9 cellular contexts compared by ENCODE assay signal in genomic region chr9:89878687-89879086, GRCh38.
DNase-seq lines count a peak whose midpoint lies in the region; ATAC-seq and TF ChIP-seq lines count a peak whose summit lies in the region.
"Had no signal": no experiment of that assay in that cellular context is flagged by ENCODE, and none has a peak within 500 bp of the region (broad histone marks: within the 10 kb centered on the region; RNA-seq: fewer than 3 reads in every experiment).

No MANE protein-coding gene starts in this region.

- no peaks in the 10 kb centered on the region for H3K9me3 ChIP-seq in T-helper 17 cell (ENCODE audit: control insufficient read depth, low read length, poor library complexity, severe bottlenecking)
- no peaks in the 10 kb centered on the region for H3K9me3 ChIP-seq in liver (ENCODE audit: control insufficient read depth in 4 of 4, low read length in 3 of 4)
- H3K9me3 ChIP-seq in thoracic aorta = no peaks in the 10 kb centered on the region

- peaks cover 15 to 42% (median 33%) of the 10 kb centered on the region in 4 donors for H3K4me1 ChIP-seq in liver (ENCODE audit: control insufficient read depth in 4 of 4, insufficient read depth in 4 of 4, low read length in 3 of 4)
- H3K4me1 ChIP-seq in thoracic aorta (ENCODE audit: control insufficient read depth in 1 of 2, low read depth in 2 of 2) = peaks cover 0 to 34% of the 10 kb centered on the region in 2 donors

- H3K27me3 Mint-ChIP-seq in T-helper 17 cell = no peaks in the 10 kb centered on the region

- 46% methylated on average over 6 of the region's 6 CpGs for WGBS in liver

- H3K9ac ChIP-seq in liver (ENCODE audit: low read depth in 1 of 2, low read length in 2 of 2) = no peak overlapping the region

- TF ChIP-seq CTCF in liver (IDR thresholded peaks at IDR 0.05; ENCODE audit: low read depth, low read length, missing input control) (no peak), thoracic aorta (IDR thresholded peaks at IDR 0.05) (no peak)

- no peaks in the 10 kb centered on the region for H3K36me3 Mint-ChIP-seq in T-helper 17 cell (ENCODE audit: low read depth)
- H3K36me3 Mint-ChIP-seq: mesothelial cell of epicardium had no signal

- H3K27me3 ChIP-seq in liver (ENCODE audit: control insufficient read depth in 4 of 4, insufficient read depth in 4 of 4, low read length in 3 of 4) (no peaks in the 10 kb centered on the region), thoracic aorta (replicated peaks; ENCODE audit: insufficient read depth) (no peaks in the 10 kb centered on the region)

- H3K36me3 ChIP-seq in liver (ENCODE audit: control insufficient read depth in 4 of 4, insufficient read depth in 3 of 4, low read depth in 1 of 4, low read length in 3 of 4) = no peaks in the 10 kb centered on the region
- H3K36me3 ChIP-seq in thoracic aorta = no peaks in the 10 kb centered on the region

- peaks cover 5% of the 10 kb centered on the region for H3K4me1 Mint-ChIP-seq in T-helper 17 cell

- peak overlapping the region in 1 of 2 donors; percentile 64 for H3K27ac ChIP-seq in liver (ENCODE audit: low read depth in 1 of 2, low read length in 2 of 2)
- H3K27ac ChIP-seq in thoracic aorta = no peak overlapping the region

- DNase-seq in NCI-H2081 treated with DMSO at 0.1 percent for 48 hours (lab: John Stamatoyannopoulos, UW) (peak; percentile 50), T-helper 17 cell (no peak), thoracic aorta (ENCODE audit: low spot score) (peak; percentile 22), NCI-H526 treated with DMSO at 0.1 percent for 48 hours (lab: John Stamatoyannopoulos, UW) (no peak), RPMI8226 (no peak)

- H3K4me3 Mint-ChIP-seq in T-helper 17 cell = no peak overlapping the region
- H3K4me3 Mint-ChIP-seq: mesothelial cell of epicardium had no signal

- H3K27ac Mint-ChIP-seq in T-helper 17 cell = peak overlapping the region; percentile 54
- H3K27ac Mint-ChIP-seq: mesothelial cell of epicardium had no signal

- ATAC-seq in T-helper 17 cell (no peak), thoracic aorta (ENCODE audit: insufficient number of reproducible peaks, low FRiP score, low read depth) (no peak), HG03196 (IDR thresholded peaks at IDR 0.05; ENCODE audit: unreplicated experiment) (no peak)
- ATAC-seq: esophagus mucosa had no signal

- peak in 1 of 2 donors; percentile 64 for TF ChIP-seq RAD21 in liver (IDR thresholded peaks at IDR 0.05)

- H3K4me3 ChIP-seq in liver (ENCODE audit: low read depth in 1 of 3, low read length in 3 of 3) (no peak overlapping the region), thoracic aorta (no peak overlapping the region)

TF ChIP-seq in liver, 16 proteins besides CTCF, POLR2A, EP300 and RAD21:
- TF ChIP-seq REST (IDR thresholded peaks at IDR 0.05) = no peak
- no peak for TF ChIP-seq GABPA (IDR thresholded peaks at IDR 0.05 in 1 of 2, conservative IDR thresholded peaks at IDR 0.05 in 1 of 2)
- no peak for TF ChIP-seq TAF1 (conservative IDR thresholded peaks at IDR 0.05)
- TF ChIP-seq ZBTB33 (IDR thresholded peaks at IDR 0.05) = no peak
- TF ChIP-seq, protein P1, sequence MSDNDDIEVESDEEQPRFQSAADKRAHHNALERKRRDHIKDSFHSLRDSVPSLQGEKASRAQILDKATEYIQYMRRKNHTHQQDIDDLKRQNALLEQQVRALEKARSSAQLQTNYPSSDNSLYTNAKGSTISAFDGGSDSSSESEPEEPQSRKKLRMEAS (IDR thresholded peaks at IDR 0.05) = no peak
- TF ChIP-seq JUND (IDR thresholded peaks at IDR 0.05) = peak in 1 of 2 donors; percentile 94
- no peak for TF ChIP-seq EGR1 (IDR thresholded peaks at IDR 0.05; ENCODE audit: low read depth in 2 of 2)
- TF ChIP-seq HNF4G (IDR thresholded peaks at IDR 0.05) = no peak
- TF ChIP-seq NR2F2 (IDR thresholded peaks at IDR 0.05) = no peak
- TF ChIP-seq FOXA2 (IDR thresholded peaks at IDR 0.05) = peak; percentile 76
- no peak for TF ChIP-seq FOXA1 (IDR thresholded peaks at IDR 0.05)
- no peak for TF ChIP-seq ATF3 (IDR thresholded peaks at IDR 0.05)
- peak; percentile 53 to 75 for TF ChIP-seq HNF4A (conservative IDR thresholded peaks at IDR 0.05)
- peak; percentile 85 to 88 for TF ChIP-seq RXRA (IDR thresholded peaks at IDR 0.05)
- no peak for TF ChIP-seq YY1 (IDR thresholded peaks at IDR 0.05)
- peak; percentile 89 for TF ChIP-seq SP1 (IDR thresholded peaks at IDR 0.05)

Comparison
In these comparisons a context has a peak if more than half of its experiments do, and no peak if none do; other contexts are left out.
1. DNase-seq: peak in NCI-H2081 treated with DMSO at 0.1 percent for 48 hours (single experiment) and thoracic aorta (single experiment); none in T-helper 17 cell (0 of 3), NCI-H526 treated with DMSO at 0.1 percent for 48 hours (single experiment) and RPMI8226 (single experiment).